Comparison of ENCODE assay signal across 26 cellular contexts in genomic region chr4:21885770-21886169, GRCh38.
"Had no signal": no experiment of that assay in that cellular context is flagged by ENCODE, and none has a peak within 500 bp of the region (broad histone marks: within the 10 kb centered on the region; RNA-seq: fewer than 3 reads in every experiment).

No MANE protein-coding gene starts in this region.

- H3K9me3 ChIP-seq: breast epithelium, neutrophil, transverse colon had no signal

- ATAC-seq: activated CD4-positive, alpha-beta T cell treated with anti-CD3 and anti-CD28 coated beads for 36 hours; esophagus mucosa; left lobe of liver; natural killer cell treated with Interleukin-12 subunit alpha and Interleukin-12 subunit beta and Interleukin-15 and Interleukin-18, amount 100 ng/mL, for 72 hours; stimulated activated naive CD8-positive, alpha-beta T cell treated with anti-CD3 and anti-CD28 coated beads, Interleukin-15, Interleukin-2, amounts not matched to agents 100 U/mL and 50 U/mL, for 24 hours; T-cell; WTC11 had no signal

- H3K27ac ChIP-seq: breast epithelium, neutrophil, transverse colon had no signal

- H3K4me3 Mint-ChIP-seq: activated CD4-positive, alpha-beta T cell treated with anti-CD3 and anti-CD28 coated beads for 36 hours; activated naive CD8-positive, alpha-beta T cell; activated T-helper 1 cell treated with anti-CD3 and anti-CD28 coated beads, Interleukin-12 subunit alpha, Interleukin-12 subunit beta, Interleukin-2, Interleukin-4 antibody, amounts not matched to agents 30 ng/mL and 10 ng/mL and 1 ng/mL, durations not matched to agents 14 hours and 24 hours and 36 hours; mesothelial cell of epicardium; natural killer cell treated with Interleukin-12 subunit alpha and Interleukin-12 subunit beta and Interleukin-15 and Interleukin-18, amount 100 ng/mL, for 72 hours; T-cell; WTC11 had no signal

- DNase-seq: activated CD4-positive, alpha-beta T cell treated with anti-CD3 and anti-CD28 coated beads for 36 hours; activated CD4-positive, alpha-beta T cell treated with anti-CD3 and anti-CD28 coated beads, Interleukin-2, amount 50 U/mL, for 48 hours; activated gamma-delta T cell treated with Interleukin-2 at 50 U/mL for 16 hours; activated T-cell treated with anti-CD3 and anti-CD28 coated beads for 4 hours; amniotic stem cell; cerebellar nuclear complex; effector CD8-positive, alpha-beta T cell; hippocampal formation; kidney; posterior cingulate gyrus; retina; stimulated activated CD4-positive, alpha-beta T cell treated with anti-CD3 and anti-CD28 coated beads, Interleukin-2, amount 100 ng/mL, for 24 hours; stimulated activated naive CD8-positive, alpha-beta T cell treated with anti-CD3 and anti-CD28 coated beads, Interleukin-15, Interleukin-2, amounts not matched to agents 100 U/mL and 50 U/mL, for 24 hours; substantia nigra; T-cell; transverse colon had no signal

- H3K4me3 ChIP-seq: breast epithelium, lung, transverse colon had no signal

- H3K36me3 Mint-ChIP-seq: activated naive CD8-positive, alpha-beta T cell; mesothelial cell of epicardium; natural killer cell treated with Interleukin-12 subunit alpha and Interleukin-12 subunit beta and Interleukin-15 and Interleukin-18, amount 100 ng/mL, for 72 hours; T-cell; WTC11 had no signal

- H3K27me3 ChIP-seq: breast epithelium, neutrophil, transverse colon had no signal

- H3K27ac Mint-ChIP-seq: activated CD4-positive, alpha-beta T cell treated with anti-CD3 and anti-CD28 coated beads for 36 hours; activated naive CD8-positive, alpha-beta T cell; activated T-helper 1 cell treated with anti-CD3 and anti-CD28 coated beads, Interleukin-12 subunit alpha, Interleukin-12 subunit beta, Interleukin-2, Interleukin-4 antibody, amounts not matched to agents 30 ng/mL and 10 ng/mL and 1 ng/mL, durations not matched to agents 14 hours and 24 hours and 36 hours; mesothelial cell of epicardium; natural killer cell treated with Interleukin-12 subunit alpha and Interleukin-12 subunit beta and Interleukin-15 and Interleukin-18, amount 100 ng/mL, for 72 hours; T-cell; WTC11 had no signal

- H3K4me1 ChIP-seq: breast epithelium, transverse colon had no signal

- H3K27me3 Mint-ChIP-seq: activated CD4-positive, alpha-beta T cell treated with anti-CD3 and anti-CD28 coated beads for 36 hours; activated naive CD8-positive, alpha-beta T cell; natural killer cell treated with Interleukin-12 subunit alpha and Interleukin-12 subunit beta and Interleukin-15 and Interleukin-18, amount 100 ng/mL, for 72 hours; T-cell had no signal

- H3K36me3 ChIP-seq: breast epithelium, neutrophil, transverse colon had no signal

- H3K4me1 Mint-ChIP-seq: mesothelial cell of epicardium, T-cell had no signal
